Comparison of ENCODE assay signal across 10 cellular contexts in the genomic region with DNA sequence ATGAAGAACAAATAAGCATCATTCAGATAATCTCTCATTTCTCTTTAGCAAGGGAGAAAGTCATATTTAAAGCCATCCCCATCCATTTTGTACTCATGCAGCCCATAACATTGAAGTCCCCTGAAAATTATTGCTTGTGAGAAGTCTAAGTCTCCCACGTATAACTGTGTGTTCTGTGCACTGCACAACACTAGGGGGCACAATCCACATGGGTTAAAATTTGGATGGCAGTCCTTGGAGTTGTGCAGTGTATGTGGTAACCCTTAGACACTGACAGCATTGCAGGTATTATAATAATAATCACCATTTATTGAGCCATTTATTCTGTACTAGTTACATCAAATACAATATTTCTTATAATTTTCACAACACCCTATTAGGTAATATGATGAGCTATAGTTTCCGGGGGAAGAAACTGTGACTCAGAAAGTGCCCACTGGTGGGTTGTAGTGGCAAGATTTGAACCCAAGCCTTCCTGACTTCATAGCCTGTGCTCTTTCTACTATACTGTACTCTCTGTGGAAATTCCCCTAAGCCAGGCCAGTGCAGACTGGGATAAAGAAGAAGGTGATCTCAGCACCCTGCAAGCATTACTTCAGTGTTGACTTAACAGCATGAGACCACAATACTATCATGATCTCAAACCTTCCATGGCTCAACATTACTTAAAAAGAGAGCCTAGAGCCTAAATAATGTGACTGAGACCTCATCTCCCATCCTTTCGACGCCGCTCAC. TPM values are rescaled to one million over a fixed set of nuclear protein-coding genes. Genes with fewer than 3 reads are reported as not detected.
DNase-seq lines count a peak whose midpoint lies in the region; ATAC-seq, FAIRE-seq and TF ChIP-seq lines count a peak whose summit lies in the region.
"Had no signal": no experiment of that assay in that cellular context is flagged by ENCODE, and none has a peak within 500 bp of the region (broad histone marks: within the 10 kb centered on the region; RNA-seq: fewer than 3 reads in every experiment).

No MANE protein-coding gene starts in this region.

- no peaks in the 10 kb centered on the region for H3K9me3 Mint-ChIP-seq in activated naive CD4-positive, alpha-beta T cell treated with anti-CD3 and anti-CD28 coated beads, Interleukin-2, amount 50 U/mL, for 72 hours
- H3K9me3 Mint-ChIP-seq in activated naive CD4-positive, alpha-beta T cell treated with anti-CD3 and anti-CD28 coated beads, Interleukin-2, amount 10 ng/mL, durations not matched to agents 7 days and 5 days = no peaks in the 10 kb centered on the region
- H3K9me3 Mint-ChIP-seq in stimulated activated naive CD8-positive, alpha-beta T cell treated with anti-CD3 and anti-CD28 coated beads, Interleukin-15, amount 100 ng/mL, for 72 hours = no peaks in the 10 kb centered on the region
- H3K9me3 Mint-ChIP-seq in naive thymus-derived CD8-positive, alpha-beta T cell = no peaks in the 10 kb centered on the region
- H3K9me3 Mint-ChIP-seq: central memory CD8-positive, alpha-beta T cell had no signal

- no peaks in the 10 kb centered on the region for H3K79me2 ChIP-seq in K562 (ENCODE audit: control insufficient read depth, insufficient read depth, low read length)

- FAIRE-seq in K562 (lab: Jason Lieb, UNC) = no peak

- no peaks in the 10 kb centered on the region for H3K36me3 Mint-ChIP-seq in activated naive CD4-positive, alpha-beta T cell treated with anti-CD3 and anti-CD28 coated beads, Interleukin-2, amount 50 U/mL, for 72 hours
- H3K36me3 Mint-ChIP-seq in activated naive CD4-positive, alpha-beta T cell treated with anti-CD3 and anti-CD28 coated beads, Interleukin-2, amount 10 ng/mL, durations not matched to agents 7 days and 5 days = no peaks in the 10 kb centered on the region
- H3K36me3 Mint-ChIP-seq in naive thymus-derived CD8-positive, alpha-beta T cell = no peaks in the 10 kb centered on the region
- H3K36me3 Mint-ChIP-seq in T-helper 17 cell (ENCODE audit: low read depth) = peaks cover 6% of the 10 kb centered on the region

- no peak overlapping the region for H2AFZ ChIP-seq in K562 (ENCODE audit: low read depth, low read length)

- TF ChIP-seq EP300 in K562 (IDR thresholded peaks at IDR 0.05; ENCODE audit: low read length) = no peak

- no peak overlapping the region for H3K4me3 Mint-ChIP-seq in activated naive CD4-positive, alpha-beta T cell treated with anti-CD3 and anti-CD28 coated beads, Interleukin-2, amount 10 ng/mL, durations not matched to agents 7 days and 5 days
- H3K4me3 Mint-ChIP-seq in stimulated activated naive CD8-positive, alpha-beta T cell treated with anti-CD3 and anti-CD28 coated beads, Interleukin-15, amount 100 ng/mL, for 72 hours = no peak overlapping the region
- H3K4me3 Mint-ChIP-seq in naive thymus-derived CD8-positive, alpha-beta T cell = no peak overlapping the region
- H3K4me3 Mint-ChIP-seq in T-helper 17 cell = no peak overlapping the region
- H3K4me3 Mint-ChIP-seq: central memory CD8-positive, alpha-beta T cell had no signal

- CTCF ChIA-PET in activated naive CD4-positive, alpha-beta T cell treated with anti-CD3 and anti-CD28 coated beads, Interleukin-2, amount 10 ng/mL, durations not matched to agents 7 days and 5 days (lab: Charles Lee) = interaction anchor here (1.5 kb wide), 1 partner anchor 330 kb away, joined by 3 read pairs; the partner anchor contains the start of gene C3orf33
- CTCF ChIA-PET in K562 (lab: Yijun Ruan, JAX; ENCODE audit: low intra/inter-chr PET ratio) = no interaction called here

- in situ Hi-C loops in K562 (cut with MboI) = loop anchor here (25.0 kb wide), 1 partner anchor 551 kb away; no protein-coding TSS in a partner anchor

- POLR2A ChIA-PET in K562 (lab: Yijun Ruan, JAX) = no interaction called here
- POLR2A ChIA-PET in naive thymus-derived CD8-positive, alpha-beta T cell (lab: Charles Lee) = no interaction called here

- H3K9me3 ChIP-seq in K562 (replicated peaks; ENCODE audit: control insufficient read depth, insufficient read depth, low read depth, low read length) = no peaks in the 10 kb centered on the region
- no peaks in the 10 kb centered on the region for H3K9me3 ChIP-seq in psoas muscle
- H3K9me3 ChIP-seq in T-helper 17 cell (ENCODE audit: control insufficient read depth, low read length, poor library complexity, severe bottlenecking) = no peaks in the 10 kb centered on the region

- ATAC-seq in activated naive CD4-positive, alpha-beta T cell treated with anti-CD3 and anti-CD28 coated beads, Interleukin-2, amount 50 U/mL, for 72 hours = peak; percentile 69 to 93
- ATAC-seq in HG03342 (IDR thresholded peaks at IDR 0.05; ENCODE audit: unreplicated experiment) (peak; percentile 24), K562 (peak; percentile 74), psoas muscle (no peak), T-helper 17 cell (no peak)
- peak; percentile 89 for ATAC-seq in stimulated activated naive CD8-positive, alpha-beta T cell treated with anti-CD3 and anti-CD28 coated beads, Interleukin-15, amount 100 ng/mL, for 72 hours
- no peak for ATAC-seq in naive thymus-derived CD8-positive, alpha-beta T cell

- no peaks in the 10 kb centered on the region for H3K4me1 Mint-ChIP-seq in activated naive CD4-positive, alpha-beta T cell treated with anti-CD3 and anti-CD28 coated beads, Interleukin-2, amount 10 ng/mL, durations not matched to agents 7 days and 5 days
- peaks cover 6% of the 10 kb centered on the region for H3K4me1 Mint-ChIP-seq in stimulated activated naive CD8-positive, alpha-beta T cell treated with anti-CD3 and anti-CD28 coated beads, Interleukin-15, amount 100 ng/mL, for 72 hours
- no peaks in the 10 kb centered on the region for H3K4me1 Mint-ChIP-seq in naive thymus-derived CD8-positive, alpha-beta T cell
- peaks cover 5% of the 10 kb centered on the region for H3K4me1 Mint-ChIP-seq in T-helper 17 cell
- H3K4me1 Mint-ChIP-seq: central memory CD8-positive, alpha-beta T cell had no signal

- H3K4me1 ChIP-seq in K562 (replicated peaks in 1 of 2; ENCODE audit: control insufficient read depth in 2 of 2, insufficient read depth in 2 of 2, low read length in 2 of 2) (no peaks in the 10 kb centered on the region), psoas muscle (no peaks in the 10 kb centered on the region)

- H3K4me3 ChIP-seq in K562 = no peak overlapping the region
- H3K4me3 ChIP-seq in psoas muscle = no peak overlapping the region

- peak; percentile 41 to 46 (median 42); a peak in 3 of 6 replicates for TF ChIP-seq CTCF in K562 (IDR thresholded peaks at IDR 0.05 in 2 of 3, conservative IDR thresholded peaks at IDR 0.05 in 1 of 3; ENCODE audit: insufficient read depth in 2 of 3, low read depth in 1 of 3, low read length in 3 of 3)
- TF ChIP-seq CTCF in psoas muscle (IDR thresholded peaks at IDR 0.05) = no peak

- H4K20me1 ChIP-seq in K562 (replicated peaks; ENCODE audit: control insufficient read depth, insufficient read depth, low read length) = no peaks in the 10 kb centered on the region

- 7% methylated on average over 5 of the region's 5 CpGs for WGBS in K562 (ENCODE audit: insufficient coverage, low coverage, missing lambda C conversion rate)
- 66 to 80% (median 68%) methylated on average over 5 of the region's 5 CpGs for WGBS in psoas muscle, 3 donors

- H3K27me3 ChIP-seq in K562 (ENCODE audit: control insufficient read depth in 2 of 2, insufficient read depth in 2 of 2, low read length in 2 of 2) = peaks cover 0 to 5% of the 10 kb centered on the region in 2 experiments; a peak in 1 of 5 replicates
- H3K27me3 ChIP-seq in psoas muscle (ENCODE audit: insufficient read depth in 3 of 3, low read length in 2 of 3) = no peaks in the 10 kb centered on the region

- TF ChIP-seq RAD21 in K562 (CRISPR knock-in tag; conservative IDR thresholded peaks at IDR 0.05 in 1 of 2, IDR thresholded peaks at IDR 0.05 in 1 of 2) = peak in 1 of 2 experiments; percentile 41; a peak in 2 of 4 replicates

- H3K27ac ChIP-seq in K562 (ENCODE audit: extremely low read depth, low read depth, low read length) (no peak overlapping the region), psoas muscle (no peak overlapping the region)

- intact Hi-C loops in K562 (cut with micrococcal nuclease) = loop anchor here (5.0 kb wide), 1 partner anchor 94 kb away; no protein-coding TSS in a partner anchor
- intact Hi-C loops in psoas muscle (cut with DNase I) = no loop called here

- no TSS peak for BruUV-seq in K562 (replicated peaks; lab: Mats Ljungman, UMichigan)

- peaks cover 27% of the 10 kb centered on the region for H3K27me3 Mint-ChIP-seq in activated naive CD4-positive, alpha-beta T cell treated with anti-CD3 and anti-CD28 coated beads, Interleukin-2, amount 10 ng/mL, durations not matched to agents 7 days and 5 days
- peaks cover 48% of the 10 kb centered on the region for H3K27me3 Mint-ChIP-seq in stimulated activated naive CD8-positive, alpha-beta T cell treated with anti-CD3 and anti-CD28 coated beads, Interleukin-15, amount 100 ng/mL, for 72 hours
- H3K27me3 Mint-ChIP-seq in naive thymus-derived CD8-positive, alpha-beta T cell = peaks cover 12 to 40% (median 21%) of the 10 kb centered on the region in 5 donors
- peaks cover 62% of the 10 kb centered on the region for H3K27me3 Mint-ChIP-seq in T-helper 17 cell

- no peak overlapping the region for H3K27ac Mint-ChIP-seq in activated naive CD4-positive, alpha-beta T cell treated with anti-CD3 and anti-CD28 coated beads, Interleukin-2, amount 50 U/mL, for 72 hours
- no peak overlapping the region for H3K27ac Mint-ChIP-seq in activated naive CD4-positive, alpha-beta T cell treated with anti-CD3 and anti-CD28 coated beads, Interleukin-2, amount 10 ng/mL, durations not matched to agents 7 days and 5 days
- H3K27ac Mint-ChIP-seq in stimulated activated naive CD8-positive, alpha-beta T cell treated with anti-CD3 and anti-CD28 coated beads, Interleukin-15, amount 100 ng/mL, for 72 hours = no peak overlapping the region
- no peak overlapping the region for H3K27ac Mint-ChIP-seq in naive thymus-derived CD8-positive, alpha-beta T cell
- no peak overlapping the region for H3K27ac Mint-ChIP-seq in T-helper 17 cell

- no peak for TF ChIP-seq POLR2A in K562 (conservative IDR thresholded peaks at IDR 0.05)

- no peak overlapping the region for H3K4me2 ChIP-seq in K562 (ENCODE audit: insufficient read depth, low read length)

- H3K36me3 ChIP-seq in K562 (ENCODE audit: control insufficient read depth, insufficient read depth, low read length) (no peaks in the 10 kb centered on the region), psoas muscle (ENCODE audit: insufficient read depth in 1 of 2, low read depth in 1 of 2) (no peaks in the 10 kb centered on the region)

- no peak overlapping the region for H3K9ac ChIP-seq in K562 (ENCODE audit: insufficient read depth in 1 of 2, low read depth in 2 of 2, low read length in 2 of 2)

- H3K9me1 ChIP-seq in K562 (ENCODE audit: control insufficient read depth, insufficient read depth, low read length) = no peaks in the 10 kb centered on the region

- DNase-seq in activated naive CD4-positive, alpha-beta T cell treated with anti-CD3 and anti-CD28 coated beads, Interleukin-2, amount 50 U/mL, for 72 hours (ENCODE audit: low spot score in 2 of 2) = no peak
- DNase-seq in activated naive CD4-positive, alpha-beta T cell treated with anti-CD3 and anti-CD28 coated beads, Interleukin-2, amount 10 ng/mL, durations not matched to agents 7 days and 5 days = no peak
- DNase-seq in K562 (ENCODE audit: extremely low read depth in 1 of 4, low spot score in 3 of 4) (peak in 3 of 4 experiments; percentile 9 to 19 (median 19)), psoas muscle (no peak), T-helper 17 cell (no peak)
- peak in 1 of 2 donors; percentile 16 for DNase-seq in stimulated activated naive CD8-positive, alpha-beta T cell treated with anti-CD3 and anti-CD28 coated beads, Interleukin-15, amount 100 ng/mL, for 72 hours
- no peak for DNase-seq in naive thymus-derived CD8-positive, alpha-beta T cell
- DNase-seq: SHP77 treated with DMSO at 0.1 percent for 48 hours had no signal

RNA-seq across cellular contexts. Expression of gene KCNAB1, which starts 15.7 kb away (rescaled TPM):
- total RNA-seq in activated naive CD4-positive, alpha-beta T cell treated with anti-CD3 and anti-CD28 coated beads, Interleukin-2, amount 50 U/mL, for 72 hours = not detected
- total RNA-seq in K562 (2011; cell fraction: chromatin; rRNA removed; ENCODE audit: low replicate concordance) = 0.21 TPM in 1 of 2 replicates, not detected in the other
- not detected in 2 replicates for total RNA-seq in K562 (2011; cell fraction: nucleolus; rRNA removed)
- not detected in 2 replicates for total RNA-seq in K562 (2011; cell fraction: nucleoplasm; rRNA removed)
- total RNA-seq in K562 (2014; rRNA removed) = 0.41 and 0.59 TPM in 2 replicates
- total RNA-seq in K562 (2014; rRNA removed; fragmentation: Illumina TruSeq; extraction: Trizol) = 0.51 and 0.93 TPM in 2 replicates
- 0.14 and 0.19 TPM in 2 replicates for total RNA-seq in K562 (2015; rRNA removed; fragmentation: Illumina TruSeq; extraction: Trizol)
- 0.40 and 0.76 TPM in 2 replicates for total RNA-seq in K562 (2021)
- 0.26 and 0.42 TPM in 2 replicates for polyA plus RNA-seq in K562 (2011; rRNA removed)
- polyA plus RNA-seq in K562 (2011; cell fraction: cytosol; rRNA removed) = 0.03 and 0.15 TPM in 2 replicates
- polyA plus RNA-seq in K562 (2011; cell fraction: nucleus; rRNA removed) = 0.35 TPM in 1 of 2 replicates, not detected in the other
- 0.36 and 0.64 TPM in 2 replicates for polyA plus RNA-seq in K562 (2012)
- polyA plus RNA-seq in K562 (2014; fragmentation: Illumina TruSeq; extraction: Trizol) = 0.32 and 0.61 TPM in 2 replicates
- 1 to 10 TPM in 1 of 2 experiments, under 1 TPM in 1; 0.80 to 1.2 TPM for polyA plus RNA-seq in K562 (2014; fragmentation: Nextera tagmentation; extraction: Ambion mirVana)
- 0.32 and 0.41 TPM in 2 replicates for polyA plus RNA-seq in K562 (2014; rRNA removed)
- polyA minus RNA-seq in K562 (2011; rRNA and poly(A)+ RNA removed) = 0.07 and 0.66 TPM in 2 replicates
- polyA minus RNA-seq in K562 (2011; cell fraction: cytosol; rRNA and poly(A)+ RNA removed) = not detected in 2 replicates
- 0.11 and 0.13 TPM in 2 replicates for polyA minus RNA-seq in K562 (2011; cell fraction: nucleus; rRNA and poly(A)+ RNA removed)
- under 1 TPM; 0.16 to 0.23 TPM for total RNA-seq in naive thymus-derived CD8-positive, alpha-beta T cell
- polyA plus RNA-seq in naive thymus-derived CD8-positive, alpha-beta T cell = under 1 TPM; 0.16 to 0.39 (median 0.17) TPM
- 1 to 10 TPM in 2 of 4 donors, under 1 TPM in 2; 0.74 to 3.1 (median 1.0) TPM for total RNA-seq in psoas muscle
- polyA plus RNA-seq in psoas muscle = 1 to 10 TPM in 1 of 3 donors, under 1 TPM in 2; 0.66 to 1.1 (median 0.91) TPM
- under 1 TPM in 1 of 2 donors, not detected in 1; 0.26 TPM for total RNA-seq in T-helper 17 cell

Comparison
In these comparisons a context has a peak if more than half of its experiments do, and no peak if none do; other contexts are left out.
1. ATAC-seq: peak in activated naive CD4-positive, alpha-beta T cell treated with anti-CD3 and anti-CD28 coated beads, Interleukin-2, amount 50 U/mL, for 72 hours (2 of 2), HG03342 (single experiment), K562 (single experiment) and stimulated activated naive CD8-positive, alpha-beta T cell treated with anti-CD3 and anti-CD28 coated beads, Interleukin-15, amount 100 ng/mL, for 72 hours (single experiment); none in naive thymus-derived CD8-positive, alpha-beta T cell (0 of 2), psoas muscle (0 of 4) and T-helper 17 cell (single experiment).
2. DNase-seq: peak in K562 (3 of 4); none in activated naive CD4-positive, alpha-beta T cell treated with anti-CD3 and anti-CD28 coated beads, Interleukin-2, amount 50 U/mL, for 72 hours (0 of 2), activated naive CD4-positive, alpha-beta T cell treated with anti-CD3 and anti-CD28 coated beads, Interleukin-2, amount 10 ng/mL, durations not matched to agents 7 days and 5 days (single experiment), naive thymus-derived CD8-positive, alpha-beta T cell (0 of 10), psoas muscle (0 of 2) and T-helper 17 cell (0 of 3).